11 cellular contexts compared by ENCODE assay signal in the genomic region with DNA sequence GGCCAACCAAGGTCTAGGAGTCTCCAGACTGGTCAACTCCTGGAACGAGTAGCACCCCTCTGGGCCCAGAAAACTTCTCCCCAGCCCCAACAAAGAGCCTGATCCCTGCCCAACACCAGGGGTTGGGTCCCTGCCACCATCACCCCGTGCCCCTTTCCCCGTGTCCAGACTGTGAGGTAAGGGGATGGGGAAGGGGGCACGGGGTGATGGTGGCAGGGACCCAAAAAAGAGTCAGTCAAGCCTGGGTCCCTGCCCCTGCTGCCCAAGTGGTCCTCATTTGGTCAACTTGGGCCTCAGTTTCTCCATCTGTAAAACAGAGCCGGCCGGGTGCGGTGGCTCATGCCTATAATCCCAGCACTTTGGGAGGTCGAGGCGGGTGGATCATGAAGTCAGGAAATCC. TPM values are rescaled to one million over a fixed set of nuclear protein-coding genes. Genes with fewer than 3 reads are reported as not detected.
A peak's percentile ranks its signal among the peaks of the same experiment; 100 is the strongest.
DNase-seq lines count a peak whose midpoint lies in the region; ATAC-seq and TF ChIP-seq lines count a peak whose summit lies in the region.
"Had no signal": no experiment of that assay in that cellular context is flagged by ENCODE, and none has a peak within 500 bp of the region (broad histone marks: within the 10 kb centered on the region; RNA-seq: fewer than 3 reads in every experiment).

No MANE protein-coding gene starts in this region.

- no peak overlapping the region for H2AFZ ChIP-seq in ACC112 (ENCODE audit: low read length, unreplicated experiment)
- no peak overlapping the region for H2AFZ ChIP-seq in KMS-11 (ENCODE audit: low read depth)

- H3K4me1 ChIP-seq in ACC112 (ENCODE audit: control insufficient read depth, insufficient read depth, low read length, unreplicated experiment) (peaks cover 23% of the 10 kb centered on the region), KMS-11 (ENCODE audit: low read depth, poor library complexity, severe bottlenecking) (peaks cover 2% of the 10 kb centered on the region)

- in situ Hi-C loops in GM13976 (cut with MboI; ENCODE audit: low sequenced_read_pairs, unreplicated experiment): no loop called here

- H3K79me2 ChIP-seq in ACC112 (ENCODE audit: control insufficient read depth, insufficient read depth, low read length, unreplicated experiment): peaks cover 38% of the 10 kb centered on the region
- peaks cover 34% of the 10 kb centered on the region for H3K79me2 ChIP-seq in KMS-11 (ENCODE audit: insufficient read depth, low read depth)

- H3K4me3 Mint-ChIP-seq in central memory CD8-positive, alpha-beta T cell: peak overlapping the region; percentile 89
- peak overlapping the region; percentile 75 to 100 (median 94) for H3K4me3 Mint-ChIP-seq in naive thymus-derived CD8-positive, alpha-beta T cell

- no peaks in the 10 kb centered on the region for H3K27me3 Mint-ChIP-seq in central memory CD8-positive, alpha-beta T cell
- no peaks in the 10 kb centered on the region for H3K27me3 Mint-ChIP-seq in naive thymus-derived CD8-positive, alpha-beta T cell

- H3K27ac ChIP-seq in ACC112 (ENCODE audit: low read depth, low read length) (no peak overlapping the region), KMS-11 (no peak overlapping the region)

- no peaks in the 10 kb centered on the region for H3K9me3 Mint-ChIP-seq in central memory CD8-positive, alpha-beta T cell
- no peaks in the 10 kb centered on the region for H3K9me3 Mint-ChIP-seq in naive thymus-derived CD8-positive, alpha-beta T cell

- peaks cover 26% of the 10 kb centered on the region for H3K36me3 Mint-ChIP-seq in central memory CD8-positive, alpha-beta T cell (ENCODE audit: insufficient read depth)
- peaks cover 0 to 15% (median 2%) of the 10 kb centered on the region in 3 donors for H3K36me3 Mint-ChIP-seq in naive thymus-derived CD8-positive, alpha-beta T cell

- H3K27me3 ChIP-seq in ACC112 (ENCODE audit: insufficient read depth, low read length) (no peaks in the 10 kb centered on the region), KMS-11 (ENCODE audit: insufficient read depth, low read depth) (no peaks in the 10 kb centered on the region)

- peak overlapping the region; percentile 78 for H3K4me2 ChIP-seq in KMS-11

- H3K27ac Mint-ChIP-seq in central memory CD8-positive, alpha-beta T cell (ENCODE audit: low read depth): peak overlapping the region; percentile 97
- H3K27ac Mint-ChIP-seq in naive thymus-derived CD8-positive, alpha-beta T cell: peak overlapping the region in 9 of 10 donors; percentile 85 to 99 (median 93)

- peak overlapping the region; percentile 89; the same call in 1 of the 2 replicates for H3K4me3 ChIP-seq in ACC112 (ENCODE audit: low read depth, low read length)
- H3K4me3 ChIP-seq in KMS-11 (IDR thresholded peaks at IDR 0.05; ENCODE audit: insufficient read depth, low read depth, low read length): no peak overlapping the region

- POLR2A ChIA-PET in naive thymus-derived CD8-positive, alpha-beta T cell (lab: Charles Lee): interaction anchor here (1.0 to 2.8 kb wide), 8 partner anchors 8 to 52 kb away, joined by 3 to 23 read pairs (median 5); no protein-coding TSS in a partner anchor

- H3K36me3 ChIP-seq in ACC112 (ENCODE audit: insufficient read depth, low read length) (no peaks in the 10 kb centered on the region), KMS-11 (ENCODE audit: insufficient read depth) (no peaks in the 10 kb centered on the region)

- no peak for ATAC-seq in central memory CD8-positive, alpha-beta T cell (replicated peaks; ENCODE audit: extremely low read depth, poor library complexity, severe bottlenecking)
- no peak for ATAC-seq in naive thymus-derived CD8-positive, alpha-beta T cell

- no peak for TF ChIP-seq CTCF in KMS-11 (conservative IDR thresholded peaks at IDR 0.05; ENCODE audit: low read depth, low read length)
- no peak for TF ChIP-seq CTCF in GM13976 (IDR thresholded peaks at IDR 0.05; ENCODE audit: borderline replicate concordance, control extremely low read depth, extremely low read depth, insufficient read depth, missing control alignments)

- DNase-seq in central memory CD8-positive, alpha-beta T cell (ENCODE audit: low spot score in 2 of 2): no peak
- DNase-seq in naive thymus-derived CD8-positive, alpha-beta T cell: peak in 1 of 10 donors; percentile 38
- DNase-seq in activated gamma-delta T cell (lab: John Stamatoyannopoulos, UW) (no peak), GM13976 (ENCODE audit: low spot score) (no peak), GOT3 (lab: John Stamatoyannopoulos, UW) (no peak), NCI-H82 (lab: John Stamatoyannopoulos, UW) (no peak)
- DNase-seq: NCI-H2107; stimulated activated CD4-positive, alpha-beta T cell treated with anti-CD3 and anti-CD28 coated beads, Interleukin-2, amount 100 ng/mL, for 48 hours; SW 1271 had no signal

- H3K4me1 Mint-ChIP-seq in central memory CD8-positive, alpha-beta T cell: peaks cover 60% of the 10 kb centered on the region
- H3K4me1 Mint-ChIP-seq in naive thymus-derived CD8-positive, alpha-beta T cell: peaks cover 35 to 79% (median 70%) of the 10 kb centered on the region in 4 donors

- H4K20me1 ChIP-seq in KMS-11 (ENCODE audit: insufficient read depth): no peaks in the 10 kb centered on the region

- no peak overlapping the region; the same call in 1 of the 2 replicates for H3K9ac ChIP-seq in KMS-11

RNA-seq across cellular contexts. Expression of a gene that starts 1.1 kb away (rescaled TPM):
- 10 to 100 TPM; 40.7 to 46.0 TPM for total RNA-seq in naive thymus-derived CD8-positive, alpha-beta T cell
- 1 to 10 TPM in 2 of 3 donors, under 1 TPM in 1; 0.89 to 2.8 (median 1.9) TPM for polyA plus RNA-seq in naive thymus-derived CD8-positive, alpha-beta T cell

RNA-seq across cellular contexts. Expression of a gene that starts 1.8 kb away (rescaled TPM):
- 10 to 100 TPM; 58.8 to 59.5 TPM for total RNA-seq in naive thymus-derived CD8-positive, alpha-beta T cell
- polyA plus RNA-seq in naive thymus-derived CD8-positive, alpha-beta T cell: 100 to 1,000 TPM in 2 of 3 donors, 10 to 100 TPM in 1; 81.9 to 106 (median 106) TPM
